Comparison of ENCODE assay signal across 15 cellular contexts in the genomic region with DNA sequence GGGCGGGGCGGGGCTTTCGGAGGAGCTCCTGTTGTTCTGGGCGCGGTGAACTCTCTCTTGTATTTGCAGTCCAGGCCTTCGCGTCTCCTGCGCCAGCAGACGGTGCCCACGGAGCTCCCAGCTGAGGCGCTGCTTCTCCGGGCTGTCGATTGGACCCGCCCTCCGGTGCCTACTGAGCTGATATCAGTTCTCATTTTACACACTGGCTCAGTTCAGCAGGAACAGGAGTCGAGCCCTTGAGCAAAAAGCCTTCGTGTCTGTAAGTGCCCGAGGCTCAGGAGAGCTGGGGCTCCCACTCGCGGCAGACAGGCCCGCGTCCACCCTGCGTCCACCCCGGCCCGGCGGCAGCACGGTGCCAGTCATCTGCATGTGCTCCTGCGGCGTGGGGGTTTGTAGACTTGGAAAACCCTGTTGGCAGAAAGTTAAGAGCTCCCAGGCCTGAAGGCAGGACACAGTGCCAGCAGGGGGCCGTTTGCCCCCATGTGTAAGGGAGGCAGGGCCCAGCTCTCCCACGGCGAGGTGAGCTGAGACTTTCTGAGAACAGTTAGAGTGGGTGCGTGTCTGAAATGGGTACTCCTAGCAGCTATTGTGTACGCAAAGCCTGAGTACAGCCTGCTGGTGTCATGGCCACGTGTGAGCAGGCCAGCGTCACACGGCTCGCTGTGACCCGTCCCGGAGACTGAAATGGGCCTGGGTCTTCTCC.
DNase-seq lines count a peak whose midpoint lies in the region; ATAC-seq, FAIRE-seq and TF ChIP-seq lines count a peak whose summit lies in the region.
"Had no signal": no experiment of that assay in that cellular context is flagged by ENCODE, and none has a peak within 500 bp of the region (broad histone marks: within the 10 kb centered on the region; RNA-seq: fewer than 3 reads in every experiment).

No MANE protein-coding gene starts in this region.

- no peak for TF ChIP-seq CTCF in pancreas (IDR thresholded peaks at IDR 0.05)
- TF ChIP-seq CTCF in transverse colon (IDR thresholded peaks at IDR 0.05), result no peak

- H3K4me3 ChIP-seq in pancreas (no peak overlapping the region), transverse colon (no peak overlapping the region)

- WGBS in pancreas, 2 donors, result 59 to 61% methylated on average over 40 of the region's 40 CpGs
- WGBS in transverse colon (ENCODE audit: low coverage in 1 of 2), 2 donors, result 88% methylated on average over 40 of the region's 40 CpGs; no CpG with 5 or more reads in 1 of the 2 donors

- H3K4me1 ChIP-seq in pancreas (peaks cover 9 to 20% (median 14%) of the 10 kb centered on the region in 3 donors), transverse colon (peaks cover 21 to 51% (median 32%) of the 10 kb centered on the region in 4 donors)

- peak; percentile 29 for ATAC-seq in Right ventricle myocardium inferior
- peak; percentile 16 to 60 (median 43) for ATAC-seq in pancreas
- ATAC-seq in GM18909 (IDR thresholded peaks at IDR 0.05; ENCODE audit: poor library complexity, unreplicated experiment), result no peak
- ATAC-seq in GM18870 (IDR thresholded peaks at IDR 0.05; ENCODE audit: unreplicated experiment), result no peak
- ATAC-seq: activated CD4-positive, CD25-positive, alpha-beta regulatory T cell treated with anti-CD3 and anti-CD28 coated beads, Interleukin-2, amount 50 U/mL, for 24 hours; T-cell had no signal

- intact Hi-C loops in Right ventricle myocardium inferior (cut with DNase I), result loop anchor here (5.0 kb wide), 1 partner anchor 79 kb away; no protein-coding TSS in a partner anchor
- intact Hi-C loops in pancreas (cut with DNase I), result loop anchor here in 1 of 3 donors (5.0 kb wide), 1 partner anchor 41 kb away; no protein-coding TSS in a partner anchor
- intact Hi-C loops in transverse colon (cut with DNase I; ENCODE audit: low total_unique reads), result no loop called here

- in situ Hi-C loops in transverse colon (cut with MboI; ENCODE audit: low pct_ligation_motif_present in 1 of 4, low pct_unique_long_range_greater_than_20kb in 1 of 4, low sequenced_read_pairs in 3 of 4), result no loop called here

- H3K36me3 ChIP-seq in pancreas (peaks cover 9 to 84% (median 31%) of the 10 kb centered on the region in 3 donors), transverse colon (peaks cover 0 to 25% (median 0%) of the 10 kb centered on the region in 4 donors)

- DNase-seq in Right ventricle myocardium inferior (ENCODE audit: missing footprints) (no peak), pancreas (peak in 4 of 6 donors; percentile 65 to 84 (median 72)), transverse colon (no peak), NCI-H2227 treated with DMSO at 0.1 percent for 48 hours (lab: John Stamatoyannopoulos, UW) (no peak), Kasumi-1 (lab: John Stamatoyannopoulos, UW) (no peak)
- DNase-seq: activated T-cell treated with anti-CD3 and anti-CD28 coated beads, Interleukin-2, amount 50 U/mL, for 1 hour; left cardiac atrium; MM.1S; NCI-H345; T-cell had no signal

- H3K27ac ChIP-seq in angular gyrus (ENCODE audit: low read depth, low read length), result peak overlapping the region; percentile 73
- H3K27ac ChIP-seq in pancreas, result peak overlapping the region in 1 of 4 donors; percentile 28
- H3K27ac ChIP-seq in transverse colon, result peak overlapping the region; percentile 51 to 91 (median 74)

- no peak for FAIRE-seq in pancreas (lab: Jason Lieb, UNC)
- FAIRE-seq: H54 had no signal

- no peak for TF ChIP-seq POLR2A in transverse colon (IDR thresholded peaks at IDR 0.05)

- H3K27me3 ChIP-seq in pancreas (no peaks in the 10 kb centered on the region), transverse colon (no peaks in the 10 kb centered on the region)

- no peak for TF ChIP-seq EP300 in transverse colon (IDR thresholded peaks at IDR 0.05; ENCODE audit: low read depth)

- no peaks in the 10 kb centered on the region for H3K9me3 ChIP-seq in pancreas
- no peaks in the 10 kb centered on the region for H3K9me3 ChIP-seq in transverse colon

Comparison
In these comparisons a context has a peak if more than half of its experiments do, and no peak if none do; other contexts are left out.
1. ATAC-seq: peak in Right ventricle myocardium inferior (single experiment) and pancreas (4 of 4); none in GM18909 (single experiment) and GM18870 (single experiment).
2. DNase-seq: peak in pancreas (4 of 6); none in Right ventricle myocardium inferior (single experiment), transverse colon (single experiment), NCI-H2227 treated with DMSO at 0.1 percent for 48 hours (single experiment) and Kasumi-1 (0 of 2).